Comparison of ENCODE assay signal across 20 cellular contexts in the genomic region with DNA sequence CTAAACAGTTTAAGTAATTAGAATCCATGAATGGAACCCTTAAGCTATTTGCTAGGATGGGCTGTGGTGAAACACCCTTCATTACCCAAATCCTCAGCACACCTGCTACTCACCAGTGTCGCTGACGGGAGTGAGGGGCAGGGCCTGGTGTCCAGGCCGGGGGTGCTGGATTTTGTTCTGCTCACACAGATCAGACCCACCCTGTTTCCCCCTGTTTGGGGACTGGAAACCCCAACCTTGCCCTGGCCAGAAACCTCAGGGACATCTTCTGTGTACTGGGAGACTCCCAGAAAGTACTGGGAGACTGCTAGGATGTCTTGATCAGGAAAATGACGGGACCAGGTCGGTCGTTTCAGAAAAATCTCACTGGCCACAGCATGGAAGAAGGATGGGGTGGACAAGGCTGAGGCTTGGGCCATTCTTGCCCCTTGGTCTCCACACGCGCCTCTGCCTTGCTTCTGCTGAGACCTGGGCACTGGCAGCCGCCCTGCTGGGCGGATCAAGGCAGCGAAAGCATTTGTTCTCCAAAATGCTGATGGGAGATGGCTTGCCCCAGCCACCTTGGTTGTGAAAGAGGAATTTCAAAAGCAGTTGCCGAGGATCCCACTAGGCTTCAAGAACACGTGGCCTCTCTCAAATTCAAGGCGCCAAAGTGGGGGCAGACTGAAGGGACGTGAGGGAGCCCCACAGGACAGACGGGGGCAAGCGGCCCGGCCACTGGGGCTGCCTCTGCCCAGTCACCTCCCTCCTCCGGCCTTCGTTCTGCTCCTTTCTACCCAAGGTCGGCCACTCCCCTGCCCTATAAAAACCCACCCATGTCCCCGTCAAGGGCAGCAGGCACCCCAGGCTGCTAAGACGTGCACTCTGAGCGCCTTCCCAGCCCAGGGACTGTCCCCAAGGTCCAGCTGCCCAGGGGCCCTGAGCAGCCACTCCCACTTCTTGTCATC. TPM values are rescaled to one million over a fixed set of nuclear protein-coding genes. Genes with fewer than 3 reads are reported as not detected.
"Had no signal": no experiment of that assay in that cellular context is flagged by ENCODE, and none has a peak within 500 bp of the region (broad histone marks: within the 10 kb centered on the region; RNA-seq: fewer than 3 reads in every experiment).

No MANE protein-coding gene starts in this region.

- H3K9me3 ChIP-seq: psoas muscle, stomach, thoracic aorta, transverse colon had no signal

- H3K4me1 ChIP-seq: neural progenitor cell, parathyroid adenoma, psoas muscle, stomach, transverse colon had no signal

- DNase-seq: cortex of kidney, foreskin melanocyte, mesenchymal stem cell, occipital lobe, psoas muscle had no signal

- H3K4me2 ChIP-seq: hepatocyte, neural progenitor cell had no signal

- H3K27me3 ChIP-seq: dorsolateral prefrontal cortex, hepatocyte had no signal

- H3K4me3 ChIP-seq: dorsolateral prefrontal cortex, hepatocyte, lung, neural progenitor cell, psoas muscle, skin epidermis, stomach, thoracic aorta, transverse colon had no signal

- H3K36me3 ChIP-seq: neural progenitor cell, stomach, thoracic aorta, transverse colon had no signal

- H3K9ac ChIP-seq: neural progenitor cell, parathyroid adenoma had no signal

- ATAC-seq: left ventricle myocardium superior, psoas muscle, sciatic nerve had no signal

- H3K27ac ChIP-seq: hepatocyte, neural progenitor cell, parathyroid adenoma, psoas muscle, skin epidermis, stomach, thoracic aorta, transverse colon had no signal

RNA-seq across cellular contexts. Expression of a gene that starts 25.8 kb away (rescaled TPM):
- total RNA-seq: hepatocyte; kidney epithelial cell; left colon; left ventricle myocardium superior; lung; natural killer cell treated with Interleukin-12 subunit alpha and Interleukin-12 subunit beta and Interleukin-15 and Interleukin-18, amount 100 ng/mL, for 72 hours; psoas muscle; sciatic nerve; stomach; thoracic aorta; transverse colon; ureter had no signal
- polyA plus RNA-seq: hepatocyte, lung, psoas muscle had no signal
